Comparison of ENCODE assay signal across 22 cellular contexts in genomic region chr12:111219440-111219839, GRCh38.
"Had no signal": no experiment of that assay in that cellular context is flagged by ENCODE, and none has a peak within 500 bp of the region (broad histone marks: within the 10 kb centered on the region; RNA-seq: fewer than 3 reads in every experiment).

No MANE protein-coding gene starts in this region.

- FAIRE-seq: endothelial cell of umbilical vein, frontal cortex, islet of Langerhans, keratinocyte had no signal

- H3K27me3 ChIP-seq: foreskin keratinocyte had no signal

- DNase-seq: dermis blood vessel endothelial cell; dorsolateral prefrontal cortex; effector CD4-positive, alpha-beta T cell; effector memory CD4-positive, alpha-beta T cell; foreskin keratinocyte; glutamatergic neuron; head of caudate nucleus; heart right ventricle; hippocampal formation; left cardiac atrium; left lung; left ventricle myocardium superior; lower lobe of right lung; mesenchymal stem cell; mucosa of descending colon; naive B cell had no signal

- ATAC-seq: foreskin keratinocyte, heart right ventricle, left cardiac atrium, left lung, left ventricle myocardium superior, lower lobe of right lung, mucosa of descending colon had no signal

- H3K4me3 ChIP-seq: coronary artery, dorsolateral prefrontal cortex, esophagus muscularis mucosa, heart right ventricle, left lung, lower lobe of right lung, mucosa of descending colon had no signal

- H3K36me3 ChIP-seq: esophagus muscularis mucosa, heart right ventricle, left lung, lower lobe of right lung had no signal

- H3K4me1 ChIP-seq: esophagus muscularis mucosa, foreskin keratinocyte, left lung, lower lobe of right lung had no signal

- H3K9me3 ChIP-seq: esophagus muscularis mucosa, heart right ventricle, left lung, lower lobe of right lung, mucosa of descending colon had no signal

- H3K27ac ChIP-seq: coronary artery, dorsolateral prefrontal cortex, esophagus muscularis mucosa, foreskin keratinocyte, heart right ventricle, left lung, lower lobe of right lung had no signal
